ENCODE assay signal across 8 cellular contexts in genomic region chr6:31826793-31827285, GRCh38. TPM values are rescaled to one million over a fixed set of nuclear protein-coding genes. Genes with fewer than 3 reads are reported as not detected.
A peak's percentile ranks its signal among the peaks of the same experiment; 100 is the strongest.
DNase-seq lines count a peak whose midpoint lies in the region; ATAC-seq and TF ChIP-seq lines count a peak whose summit lies in the region.

No MANE protein-coding gene starts in this region.

- H3K4me1 Mint-ChIP-seq in HFFc6 (ENCODE audit: low read depth) (peaks cover 47% of the 10 kb centered on the region), memory B cell (peaks cover 21% of the 10 kb centered on the region)

- H3K27me3 ChIP-seq in effector memory CD4-positive, alpha-beta T cell (replicated peaks; ENCODE audit: control insufficient read depth, insufficient read depth, low read length, poor library complexity, severe bottlenecking), result no peaks in the 10 kb centered on the region
- H3K27me3 ChIP-seq in tibial artery, result no peaks in the 10 kb centered on the region

- intact Hi-C loops in tibial artery (cut with DNase I; ENCODE audit: low total_unique reads), result no loop called here

- H3K9me3 Mint-ChIP-seq in HFFc6 (no peaks in the 10 kb centered on the region), memory B cell (no peaks in the 10 kb centered on the region)

- in situ Hi-C loops in KBM-7 (cut with MboI; ENCODE audit: low pct_unique_long_range_greater_than_20kb, low sequenced_read_pairs), result no loop called here

- peaks cover 23% of the 10 kb centered on the region for H3K4me1 ChIP-seq in effector memory CD4-positive, alpha-beta T cell (ENCODE audit: control insufficient read depth, insufficient read depth, low read length, poor library complexity, severe bottlenecking)
- peaks cover 0 to 56% (median 38%) of the 10 kb centered on the region in 4 donors for H3K4me1 ChIP-seq in tibial artery

- no peak for TF ChIP-seq CTCF in HFFc6 (IDR thresholded peaks at IDR 0.05)
- TF ChIP-seq CTCF in tibial artery (IDR thresholded peaks at IDR 0.05), result no peak

- no peaks in the 10 kb centered on the region for H3K36me3 ChIP-seq in effector memory CD4-positive, alpha-beta T cell (ENCODE audit: control insufficient read depth, insufficient read depth, low read length)
- H3K36me3 ChIP-seq in tibial artery, result no peaks in the 10 kb centered on the region

- H3K27me3 Mint-ChIP-seq in HFFc6 (ENCODE audit: insufficient read depth), result peaks cover 9% of the 10 kb centered on the region
- H3K27me3 Mint-ChIP-seq in memory B cell, result no peaks in the 10 kb centered on the region

- peak overlapping the region; percentile 99 for H3K27ac Mint-ChIP-seq in HFFc6
- H3K27ac Mint-ChIP-seq in memory B cell, result peak overlapping the region; percentile 97

- H3K4me3 Mint-ChIP-seq in HFFc6 (peak overlapping the region; percentile 91), memory B cell (peak overlapping the region; percentile 92)

- DNase-seq in GDM1 (lab: John Stamatoyannopoulos, UW), result peak; percentile 76
- DNase-seq in HFFc6, result peak; percentile 83
- peak; percentile 51 to 94 for DNase-seq in SW 1271 (lab: John Stamatoyannopoulos, UW)
- no peak for DNase-seq in effector memory CD4-positive, alpha-beta T cell
- DNase-seq in memory B cell (ENCODE audit: low spot score in 2 of 2), result no peak
- peak; percentile 94 to 95 for DNase-seq in tibial artery
- DNase-seq in KBM-7, result no peak

- no peaks in the 10 kb centered on the region for H3K9me3 ChIP-seq in effector memory CD4-positive, alpha-beta T cell (ENCODE audit: control insufficient read depth, low read length)
- H3K9me3 ChIP-seq in tibial artery, result no peaks in the 10 kb centered on the region

- ATAC-seq in memory B cell (ENCODE audit: low read depth), result peak; percentile 14
- ATAC-seq in HG03432 (IDR thresholded peaks at IDR 0.05; ENCODE audit: unreplicated experiment), result no peak

- H3K36me3 Mint-ChIP-seq in HFFc6 (ENCODE audit: low read depth) (peaks cover 16% of the 10 kb centered on the region), memory B cell (no peaks in the 10 kb centered on the region)

- H3K4me3 ChIP-seq in effector memory CD4-positive, alpha-beta T cell (ENCODE audit: insufficient read depth, low read depth, low read length, poor library complexity, severe bottlenecking), result peak overlapping the region; percentile 76
- H3K4me3 ChIP-seq in tibial artery, result peak overlapping the region; percentile 76 to 78

- peak overlapping the region; percentile 80 for H3K27ac ChIP-seq in effector memory CD4-positive, alpha-beta T cell (ENCODE audit: insufficient read depth, low read length, poor library complexity, severe bottlenecking)
- peak overlapping the region; percentile 92 to 93 for H3K27ac ChIP-seq in tibial artery

RNA-seq across cellular contexts. Expression of gene HSPA1B, which starts 0.7 kb away (rescaled TPM):
- 100 to 1,000 TPM in 2 of 6 experiments, 10 to 100 TPM in 4; 95.5 to 116 (median 98.9) TPM for total RNA-seq in HFFc6 (2021; fragmentation: NEBNext Ultra II Directional; extraction: Animal tissue kit (Norgen Biotek cat#: 25700))

RNA-seq across cellular contexts. Expression of gene HSPA1A, which starts 11.5 kb away (rescaled TPM):
- 100 to 1,000 TPM in 1 of 6 experiments, 10 to 100 TPM in 5; 78.5 to 102 (median 84.7) TPM for total RNA-seq in HFFc6 (2021; fragmentation: NEBNext Ultra II Directional; extraction: Animal tissue kit (Norgen Biotek cat#: 25700))

RNA-seq across cellular contexts. Expression of gene HSPA1L, which starts 11.8 kb away (rescaled TPM):
- total RNA-seq in HFFc6 (2021; fragmentation: NEBNext Ultra II Directional; extraction: Animal tissue kit (Norgen Biotek cat#: 25700)), result 1 to 10 TPM; 1.2 to 1.9 (median 1.6) TPM

RNA-seq across cellular contexts. Expression of gene LSM2, which starts 20.1 kb away (rescaled TPM):
- total RNA-seq in HFFc6 (2021; fragmentation: NEBNext Ultra II Directional; extraction: Animal tissue kit (Norgen Biotek cat#: 25700)), result 10 to 100 TPM; 31.8 to 48.5 (median 43.4) TPM

RNA-seq across cellular contexts. Expression of gene VARS1, which starts 31.3 kb away (rescaled TPM):
- total RNA-seq in HFFc6 (2021; fragmentation: NEBNext Ultra II Directional; extraction: Animal tissue kit (Norgen Biotek cat#: 25700)), result 100 to 1,000 TPM; 117 to 144 (median 127) TPM

Comparison
In these comparisons a context has a peak if more than half of its experiments do, and no peak if none do; other contexts are left out.
1. DNase-seq: peak in GDM1 (single experiment), HFFc6 (single experiment), SW 1271 (2 of 2) and tibial artery (2 of 2); none in effector memory CD4-positive, alpha-beta T cell (0 of 3), memory B cell (0 of 2) and KBM-7 (single experiment).